19 cellular contexts compared by ENCODE assay signal in genomic region chr10:15485684-15486316, GRCh38.
DNase-seq lines count a peak whose midpoint lies in the region; ATAC-seq and TF ChIP-seq lines count a peak whose summit lies in the region.
"Had no signal": no experiment of that assay in that cellular context is flagged by ENCODE, and none has a peak within 500 bp of the region (broad histone marks: within the 10 kb centered on the region; RNA-seq: fewer than 3 reads in every experiment).

No MANE protein-coding gene starts in this region.

- TF ChIP-seq EP300 in sigmoid colon (IDR thresholded peaks at IDR 0.05) = no peak

- H3K36me3 ChIP-seq in sigmoid colon (no peaks in the 10 kb centered on the region), mucosa of descending colon (ENCODE audit: low read depth) (no peaks in the 10 kb centered on the region)
- H3K36me3 ChIP-seq: Peyer's patch, right lobe of liver had no signal

- H3K9me3 ChIP-seq in sigmoid colon (no peaks in the 10 kb centered on the region), mucosa of descending colon (no peaks in the 10 kb centered on the region)
- H3K9me3 ChIP-seq: body of pancreas, Peyer's patch, right lobe of liver had no signal

- intact Hi-C loops in sciatic nerve (cut with DNase I) (loop anchor here (10.0 kb wide), 1 partner anchor 99 kb away; no protein-coding TSS in a partner anchor), sigmoid colon (cut with DNase I) (no loop called here), mucosa of descending colon (cut with DNase I, micrococcal nuclease) (no loop called here)

- H3K4me3 ChIP-seq in fibroblast of pulmonary artery (replicated peaks; ENCODE audit: low read depth, low read length) = no peak overlapping the region
- no peak overlapping the region for H3K4me3 ChIP-seq in sigmoid colon
- no peak overlapping the region for H3K4me3 ChIP-seq in mucosa of descending colon
- H3K4me3 ChIP-seq: body of pancreas, Peyer's patch, right lobe of liver had no signal

- TF ChIP-seq POLR2A in sigmoid colon (IDR thresholded peaks at IDR 0.05) = no peak

- no peak overlapping the region for H3K27ac ChIP-seq in sigmoid colon
- H3K27ac ChIP-seq: body of pancreas, Peyer's patch, right lobe of liver had no signal

- ATAC-seq in sciatic nerve (peak; percentile 81), GM19397 (IDR thresholded peaks at IDR 0.05; ENCODE audit: unreplicated experiment) (no peak), mucosa of descending colon (no peak)
- ATAC-seq: body of pancreas; natural killer cell treated with Interleukin-12 subunit alpha and Interleukin-12 subunit beta and Interleukin-15 and Interleukin-18, amount 100 ng/mL, for 72 hours; stimulated activated naive CD8-positive, alpha-beta T cell treated with anti-CD3 and anti-CD28 coated beads, Interleukin-15, amount 100 ng/mL, for 72 hours had no signal

- peaks cover 0 to 3% (median 0%) of the 10 kb centered on the region in 3 donors for H3K27me3 ChIP-seq in sigmoid colon
- H3K27me3 ChIP-seq: body of pancreas, Peyer's patch, right lobe of liver had no signal

- DNase-seq in EL (peak; percentile 67), OCI-M1 (lab: John Stamatoyannopoulos, UW) (peak; percentile 52), fibroblast of pulmonary artery (ENCODE audit: low read depth) (peak; percentile 65), sciatic nerve (ENCODE audit: low spot score) (no peak), sigmoid colon (no peak), mucosa of descending colon (no peak)
- no peak for DNase-seq in activated naive CD4-positive, alpha-beta T cell treated with anti-CD3 and anti-CD28 coated beads, Interleukin-2, amount 50 U/mL, for 16 hours
- DNase-seq: activated T-cell treated with anti-CD3 and anti-CD28 coated beads, Interleukin-2, amount 50 U/mL, for 1 hour; CD4-positive, alpha-beta memory T cell; head of caudate nucleus; NCI-H1417 treated with DMSO at 0.1 percent for 48 hours; NCI-H524; Peyer's patch; right lobe of liver; stimulated activated naive CD8-positive, alpha-beta T cell treated with anti-CD3 and anti-CD28 coated beads, Interleukin-15, amount 100 ng/mL, for 72 hours; T-helper 1 cell had no signal

- TF ChIP-seq CTCF in fibroblast of pulmonary artery (IDR thresholded peaks at IDR 0.05; ENCODE audit: low read length, missing control alignments) (no peak), sigmoid colon (IDR thresholded peaks at IDR 0.05) (no peak), mucosa of descending colon (IDR thresholded peaks at IDR 0.05) (no peak)

- 67 to 78% methylated on average over 5 of the region's 5 CpGs for WGBS in sigmoid colon, 2 donors

- H3K4me1 ChIP-seq in sigmoid colon = no peaks in the 10 kb centered on the region
- H3K4me1 ChIP-seq in mucosa of descending colon (ENCODE audit: low read depth) = no peaks in the 10 kb centered on the region
- H3K4me1 ChIP-seq: body of pancreas, Peyer's patch, right lobe of liver had no signal

Comparison
In these comparisons a context has a peak if more than half of its experiments do, and no peak if none do; other contexts are left out.
1. DNase-seq: peak in EL (single experiment), OCI-M1 (single experiment) and fibroblast of pulmonary artery (single experiment); none in sciatic nerve (single experiment), sigmoid colon (single experiment), activated naive CD4-positive, alpha-beta T cell treated with anti-CD3 and anti-CD28 coated beads, Interleukin-2, amount 50 U/mL, for 16 hours (single experiment) and mucosa of descending colon (0 of 3).